In genomic region chr2:71122387-71122786, GRCh38 we compare ENCODE assay signal across 1 cellular context.
TF ChIP-seq lines count a peak whose summit lies in the region.

No MANE protein-coding gene starts in this region.

TF ChIP-seq in HepG2, 621 proteins besides CTCF, POLR2A, EP300 and RAD21:
- TF ChIP-seq ZSCAN5A (CRISPR knock-in tag; IDR thresholded peaks at IDR 0.05; ENCODE audit: borderline replicate concordance) (peak; percentile 79; the same call in 1 of the 2 replicates), ZNF431 (CRISPR knock-in tag; IDR thresholded peaks at IDR 0.05; ENCODE audit: borderline replicate concordance, low read depth) (peak; percentile 100)
